ENCODE assay signal across 7 cellular contexts in the genomic region with DNA sequence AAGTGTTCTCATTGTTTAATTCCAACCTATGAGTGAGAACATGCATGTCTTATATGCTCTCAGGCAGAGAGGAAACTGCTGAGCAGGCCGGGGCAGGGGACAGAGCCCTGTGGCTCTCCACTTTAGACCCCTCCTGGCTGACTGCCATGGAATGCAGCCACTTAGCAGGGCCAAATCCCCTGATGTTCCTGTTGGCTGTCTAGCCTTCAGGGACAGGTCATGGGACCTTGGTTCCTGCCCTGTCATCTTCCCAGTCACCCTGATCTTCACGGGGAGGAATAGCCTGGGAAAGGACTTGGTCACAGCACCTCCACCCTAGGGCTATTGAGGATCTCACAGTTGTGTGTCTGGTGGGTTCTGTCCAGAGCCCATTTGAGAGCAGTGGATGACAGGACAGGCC. TPM values are rescaled to one million over a fixed set of nuclear protein-coding genes. Genes with fewer than 3 reads are reported as not detected.
A peak's percentile ranks its signal among the peaks of the same experiment; 100 is the strongest.
DNase-seq lines count a peak whose midpoint lies in the region; ATAC-seq and TF ChIP-seq lines count a peak whose summit lies in the region.
"Not testable (repeated sequence)": the region's sequence is repeated elsewhere in the genome, so short reads cannot be mapped to it uniquely, and the experiment has no call there.

No MANE protein-coding gene starts in this region.

- not testable (repeated sequence) for H3K27me3 ChIP-seq in KMS-11 (ENCODE audit: insufficient read depth, low read depth); SJCRH30

- CTCF ChIA-PET in activated CD4-positive, alpha-beta memory T cell treated with anti-CD3 and anti-CD28 coated beads for 36 hours (lab: Charles Lee): not testable (repeated sequence)

- not testable (repeated sequence) for ATAC-seq in activated T-helper 17 cell treated with anti-CD3 and anti-CD28 coated beads, Interleukin-2, amount 50 U/mL, for 72 hours (replicated peaks)

- TF ChIP-seq CTCF in KMS-11 (conservative IDR thresholded peaks at IDR 0.05; ENCODE audit: low read depth, low read length); osteocyte (IDR thresholded peaks at IDR 0.05): not testable (repeated sequence)

- POLR2A ChIA-PET in activated CD4-positive, alpha-beta memory T cell treated with anti-CD3 and anti-CD28 coated beads for 36 hours (lab: Charles Lee): not testable (repeated sequence)

- not testable (repeated sequence) for H3K4me3 ChIP-seq in KMS-11 (IDR thresholded peaks at IDR 0.05; ENCODE audit: insufficient read depth, low read depth, low read length); SJCRH30

- H3K36me3 Mint-ChIP-seq in activated CD4-positive, alpha-beta memory T cell treated with anti-CD3 and anti-CD28 coated beads for 36 hours; dendritic cell treated with granulocyte-macrophage colony-stimulating factor and Interleukin-4, amounts not matched to agents 40 ng/mL and 50 ng/mL, for 4 days (ENCODE audit: low read depth); osteocyte (ENCODE audit: unreplicated experiment): not testable (repeated sequence)
- H3K36me3 Mint-ChIP-seq in activated T-helper 17 cell treated with anti-CD3 and anti-CD28 coated beads, Interleukin-2, amount 50 U/mL, for 72 hours (ENCODE audit: low read depth): peaks cover 18% of the 10 kb centered on the region

- H3K27ac ChIP-seq in KMS-11: peak overlapping the region; percentile 95
- not testable (repeated sequence) for H3K27ac ChIP-seq in SJCRH30

- H3K9me3 Mint-ChIP-seq in activated CD4-positive, alpha-beta memory T cell treated with anti-CD3 and anti-CD28 coated beads for 36 hours; activated T-helper 17 cell treated with anti-CD3 and anti-CD28 coated beads, Interleukin-2, amount 50 U/mL, for 72 hours; dendritic cell treated with granulocyte-macrophage colony-stimulating factor and Interleukin-4, amounts not matched to agents 40 ng/mL and 50 ng/mL, for 4 days; osteocyte (ENCODE audit: unreplicated experiment): not testable (repeated sequence)

- not testable (repeated sequence) for H3K27me3 Mint-ChIP-seq in activated CD4-positive, alpha-beta memory T cell treated with anti-CD3 and anti-CD28 coated beads for 36 hours; activated T-helper 17 cell treated with anti-CD3 and anti-CD28 coated beads, Interleukin-2, amount 50 U/mL, for 72 hours; dendritic cell treated with granulocyte-macrophage colony-stimulating factor and Interleukin-4, amounts not matched to agents 40 ng/mL and 50 ng/mL, for 4 days; osteocyte (ENCODE audit: unreplicated experiment)

- H4K20me1 ChIP-seq in KMS-11 (ENCODE audit: insufficient read depth): not testable (repeated sequence)

- peaks cover 19% of the 10 kb centered on the region; the same call in 1 of the 2 replicates for H3K79me2 ChIP-seq in KMS-11 (ENCODE audit: insufficient read depth, low read depth)

- H3K9ac ChIP-seq in KMS-11: peak overlapping the region; percentile 93; the same call in 1 of the 2 replicates

- H3K4me2 ChIP-seq in KMS-11: peak overlapping the region; percentile 34

- H3K4me1 ChIP-seq in KMS-11 (ENCODE audit: low read depth, poor library complexity, severe bottlenecking) (peaks cover 32% of the 10 kb centered on the region), SJCRH30 (peaks cover 13% of the 10 kb centered on the region)

- peaks cover 30% of the 10 kb centered on the region for H3K4me1 Mint-ChIP-seq in activated CD4-positive, alpha-beta memory T cell treated with anti-CD3 and anti-CD28 coated beads for 36 hours (ENCODE audit: low read depth)
- not testable (repeated sequence) for H3K4me1 Mint-ChIP-seq in activated T-helper 17 cell treated with anti-CD3 and anti-CD28 coated beads, Interleukin-2, amount 50 U/mL, for 72 hours
- peaks cover 49% of the 10 kb centered on the region for H3K4me1 Mint-ChIP-seq in dendritic cell treated with granulocyte-macrophage colony-stimulating factor and Interleukin-4, amounts not matched to agents 40 ng/mL and 50 ng/mL, for 4 days (ENCODE audit: low read depth)
- H3K4me1 Mint-ChIP-seq in osteocyte (ENCODE audit: unreplicated experiment): peaks cover 13% of the 10 kb centered on the region

- DNase-seq in SJCRH30 (peak; percentile 59 to 70), kidney tubule cell (ENCODE audit: low spot score) (peak; percentile 9)
- DNase-seq in activated CD4-positive, alpha-beta memory T cell treated with anti-CD3 and anti-CD28 coated beads for 36 hours: peak; percentile 16
- not testable (repeated sequence) for DNase-seq in osteocyte (ENCODE audit: extremely low spot score, unreplicated experiment)

- peak overlapping the region; percentile 68 for H3K27ac Mint-ChIP-seq in activated CD4-positive, alpha-beta memory T cell treated with anti-CD3 and anti-CD28 coated beads for 36 hours
- not testable (repeated sequence) for H3K27ac Mint-ChIP-seq in activated T-helper 17 cell treated with anti-CD3 and anti-CD28 coated beads, Interleukin-2, amount 50 U/mL, for 72 hours
- H3K27ac Mint-ChIP-seq in dendritic cell treated with granulocyte-macrophage colony-stimulating factor and Interleukin-4, amounts not matched to agents 40 ng/mL and 50 ng/mL, for 4 days: peak overlapping the region; percentile 67
- H3K27ac Mint-ChIP-seq in osteocyte (ENCODE audit: unreplicated experiment): peak overlapping the region; percentile 27

- intact Hi-C loops in activated CD4-positive, alpha-beta memory T cell treated with anti-CD3 and anti-CD28 coated beads for 36 hours (cut with micrococcal nuclease); dendritic cell treated with granulocyte-macrophage colony-stimulating factor and Interleukin-4, amounts not matched to agents 40 ng/mL and 50 ng/mL, for 4 days (cut with micrococcal nuclease): not testable (repeated sequence)

- not testable (repeated sequence) for H3K4me3 Mint-ChIP-seq in activated CD4-positive, alpha-beta memory T cell treated with anti-CD3 and anti-CD28 coated beads for 36 hours; dendritic cell treated with granulocyte-macrophage colony-stimulating factor and Interleukin-4, amounts not matched to agents 40 ng/mL and 50 ng/mL, for 4 days; osteocyte (ENCODE audit: unreplicated experiment)
- H3K4me3 Mint-ChIP-seq in activated T-helper 17 cell treated with anti-CD3 and anti-CD28 coated beads, Interleukin-2, amount 50 U/mL, for 72 hours: peak overlapping the region; percentile 47

- H3K9me3 ChIP-seq in SJCRH30 (replicated peaks): not testable (repeated sequence)

- H2AFZ ChIP-seq in KMS-11 (ENCODE audit: low read depth): peak overlapping the region; percentile 16; the same call in 1 of the 2 replicates

- not testable (repeated sequence) for H3K36me3 ChIP-seq in KMS-11 (ENCODE audit: insufficient read depth); SJCRH30

RNA-seq across cellular contexts. Expression of a gene that starts 3.3 kb away (rescaled TPM):
- 2.6 and 2.8 TPM in 2 replicates for total RNA-seq in SJCRH30 (2014; rRNA removed; shearing (Covaris generic))
- 10 to 100 TPM; 39.5 to 41.5 TPM for total RNA-seq in activated CD4-positive, alpha-beta memory T cell treated with anti-CD3 and anti-CD28 coated beads for 36 hours
- 100 to 1,000 TPM in 1 of 2 donors, 10 to 100 TPM in 1; 82.4 to 122 TPM for total RNA-seq in activated T-helper 17 cell treated with anti-CD3 and anti-CD28 coated beads, Interleukin-2, amount 50 U/mL, for 72 hours
- 1.9 and 2.6 TPM in 2 replicates for total RNA-seq in osteocyte

RNA-seq across cellular contexts. Expression of a gene that starts 13.5 kb away (rescaled TPM):
- total RNA-seq in SJCRH30 (2014; rRNA removed; shearing (Covaris generic)): 0.35 and 0.95 TPM in 2 replicates
- 1 to 10 TPM; 1.1 to 1.2 TPM for total RNA-seq in activated CD4-positive, alpha-beta memory T cell treated with anti-CD3 and anti-CD28 coated beads for 36 hours
- 1 to 10 TPM; 1.1 to 2.3 TPM for total RNA-seq in activated T-helper 17 cell treated with anti-CD3 and anti-CD28 coated beads, Interleukin-2, amount 50 U/mL, for 72 hours
- total RNA-seq in osteocyte: 10.3 and 11.0 TPM in 2 replicates

RNA-seq across cellular contexts. Expression of a gene that starts 50.5 kb away (rescaled TPM):
- total RNA-seq in SJCRH30 (2014; rRNA removed; shearing (Covaris generic)): 252 and 278 TPM in 2 replicates
- 100 to 1,000 TPM; 131 TPM for total RNA-seq in activated CD4-positive, alpha-beta memory T cell treated with anti-CD3 and anti-CD28 coated beads for 36 hours
- 100 to 1,000 TPM in 1 of 2 donors, 10 to 100 TPM in 1; 81.1 to 128 TPM for total RNA-seq in activated T-helper 17 cell treated with anti-CD3 and anti-CD28 coated beads, Interleukin-2, amount 50 U/mL, for 72 hours
- 73.3 and 84.9 TPM in 2 replicates for total RNA-seq in osteocyte

RNA-seq across cellular contexts. Expression of a gene that starts 51.4 kb away (rescaled TPM):
- 68.4 and 81.0 TPM in 2 replicates for total RNA-seq in SJCRH30 (2014; rRNA removed; shearing (Covaris generic))
- 10 to 100 TPM; 94.2 to 99.5 TPM for total RNA-seq in activated CD4-positive, alpha-beta memory T cell treated with anti-CD3 and anti-CD28 coated beads for 36 hours
- total RNA-seq in activated T-helper 17 cell treated with anti-CD3 and anti-CD28 coated beads, Interleukin-2, amount 50 U/mL, for 72 hours: 100 to 1,000 TPM in 1 of 2 donors, 10 to 100 TPM in 1; 90.4 to 158 TPM
- 79.3 and 81.5 TPM in 2 replicates for total RNA-seq in osteocyte

Comparison
In these comparisons a context has a peak if more than half of its experiments do, and no peak if none do; other contexts are left out.
1. RNA of a gene that starts 3.3 kb away (total RNA-seq): 82.4 to 122 TPM in activated T-helper 17 cell treated with anti-CD3 and anti-CD28 coated beads, Interleukin-2, amount 50 U/mL, for 72 hours and 39.5 to 41.5 TPM in activated CD4-positive, alpha-beta memory T cell treated with anti-CD3 and anti-CD28 coated beads for 36 hours; 2.6 to 2.8 TPM in SJCRH30 and 1.9 to 2.6 TPM in osteocyte; every median in the first group is over 10 times any median in the second.